In the genomic region with DNA sequence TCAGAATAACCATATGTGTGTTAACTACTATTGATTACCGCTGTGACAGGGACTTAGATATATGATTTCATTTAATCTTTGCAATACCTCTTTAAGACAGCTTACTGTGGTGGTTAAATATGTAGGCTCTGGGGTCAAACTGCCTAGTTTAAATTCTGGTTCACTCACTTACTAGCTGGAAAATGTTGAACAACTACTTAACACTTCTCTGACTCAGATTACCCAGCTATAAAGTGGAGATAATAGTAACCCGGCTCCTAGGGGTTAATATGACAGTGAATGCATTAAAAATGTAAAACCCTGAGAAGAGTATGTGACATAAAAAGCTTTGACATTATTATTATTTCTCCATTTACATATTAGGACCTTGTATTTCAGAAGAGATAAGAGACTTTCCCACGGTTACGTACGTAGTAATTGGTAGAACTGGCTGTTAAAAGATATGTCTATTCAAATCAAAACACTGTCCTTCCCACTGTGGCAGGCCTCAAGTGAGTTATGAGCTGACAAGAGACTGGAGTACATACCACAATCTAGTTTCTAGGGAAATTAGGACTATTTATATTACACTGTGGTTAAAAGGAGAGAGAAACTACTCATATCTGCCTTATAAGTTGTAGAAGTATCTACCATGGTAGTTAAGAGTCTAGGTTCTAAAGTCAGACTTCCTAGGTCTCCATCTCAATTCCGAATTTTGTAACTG, we compare ENCODE assay signal across 11 cellular contexts. TPM values are rescaled to one million over a fixed set of nuclear protein-coding genes. Genes with fewer than 3 reads are reported as not detected.
DNase-seq lines count a peak whose midpoint lies in the region; ATAC-seq, FAIRE-seq and TF ChIP-seq lines count a peak whose summit lies in the region.
"Had no signal": no experiment of that assay in that cellular context is flagged by ENCODE, and none has a peak within 500 bp of the region (broad histone marks: within the 10 kb centered on the region; RNA-seq: fewer than 3 reads in every experiment).

No MANE protein-coding gene starts in this region.

- no peaks in the 10 kb centered on the region for H3K9me3 ChIP-seq in kidney (ENCODE audit: control insufficient read depth in 1 of 2, low read length in 2 of 2)
- H3K9me3 ChIP-seq in CD4-positive, alpha-beta T cell (ENCODE audit: control insufficient read depth, low read length) = no peaks in the 10 kb centered on the region
- H3K9me3 ChIP-seq: BLaER1 treated with 17β-estradiol and CSF1 and Interleukin-3, amounts not matched to agents 10 nM and 100 nM; neutrophil had no signal

- peaks cover 7% of the 10 kb centered on the region for H3K4me1 Mint-ChIP-seq in CD4-positive, alpha-beta T cell (ENCODE audit: low read depth)

- H3K4me3 Mint-ChIP-seq in CD4-positive, alpha-beta T cell = no peak overlapping the region

- no peak for FAIRE-seq in kidney (lab: Jason Lieb, UNC)

- no peak for TF ChIP-seq CTCF in kidney (IDR thresholded peaks at IDR 0.05; ENCODE audit: borderline replicate concordance, extremely low read depth, insufficient read depth)
- no peak for TF ChIP-seq CTCF in CD4-positive, alpha-beta T cell (IDR thresholded peaks at IDR 0.05)
- TF ChIP-seq CTCF in foreskin keratinocyte (conservative IDR thresholded peaks at IDR 0.05) = no peak

- DNase-seq in stimulated activated CD4-positive, alpha-beta T cell treated with anti-CD3 and anti-CD28 coated beads, Interleukin-1b, Interleukin-23, amount 100 ng/mL, for 48 hours = peak; percentile 5
- no peak for DNase-seq in stimulated activated CD4-positive, alpha-beta T cell treated with anti-CD3 and anti-CD28 coated beads, Interleukin-4, amount 100 ng/mL, for 1 hour
- DNase-seq in superior temporal gyrus (ENCODE audit: extremely low spot score) (peak; percentile 6), kidney (no peak), foreskin keratinocyte (no peak)
- no peak for DNase-seq in CD4-positive, alpha-beta T cell
- DNase-seq: effector CD8-positive, alpha-beta T cell had no signal

- H3K9ac ChIP-seq in kidney (ENCODE audit: low read length in 2 of 2) = no peak overlapping the region
- H3K9ac ChIP-seq: BLaER1 treated with 17β-estradiol and CSF1 and Interleukin-3, amounts not matched to agents 10 nM and 100 nM had no signal

- H3K4me3 ChIP-seq in kidney (ENCODE audit: low read length in 2 of 2) = no peak overlapping the region
- H3K4me3 ChIP-seq: BLaER1 treated with 17β-estradiol and CSF1 and Interleukin-3, amounts not matched to agents 10 nM and 100 nM had no signal

- H3K4me1 ChIP-seq in kidney (ENCODE audit: control insufficient read depth in 1 of 2, insufficient read depth in 1 of 2, low read depth in 1 of 2, low read length in 2 of 2) (no peaks in the 10 kb centered on the region), foreskin keratinocyte (no peaks in the 10 kb centered on the region)

- POLR2A ChIA-PET in CD4-positive, alpha-beta T cell (lab: Charles Lee) = no interaction called here

- no peak overlapping the region for H3K27ac Mint-ChIP-seq in CD4-positive, alpha-beta T cell

- H3K27me3 ChIP-seq in CD4-positive, alpha-beta T cell (ENCODE audit: control insufficient read depth, insufficient read depth, low read length) = peaks cover 4% of the 10 kb centered on the region
- peaks cover 25% of the 10 kb centered on the region for H3K27me3 ChIP-seq in foreskin keratinocyte

- CTCF ChIA-PET in CD4-positive, alpha-beta T cell (lab: Charles Lee) = no interaction called here

- no peaks in the 10 kb centered on the region for H3K36me3 ChIP-seq in kidney (ENCODE audit: control insufficient read depth in 1 of 2, insufficient read depth in 2 of 2, low read length in 2 of 2)
- H3K36me3 ChIP-seq: BLaER1 treated with 17β-estradiol and CSF1 and Interleukin-3, amounts not matched to agents 10 nM and 100 nM; neutrophil had no signal

- H3K27ac ChIP-seq in kidney (ENCODE audit: low read depth in 2 of 2, low read length in 2 of 2) (no peak overlapping the region), foreskin keratinocyte (no peak overlapping the region)
- no peak overlapping the region for H3K27ac ChIP-seq in CD4-positive, alpha-beta T cell (ENCODE audit: low read depth, low read length)
- H3K27ac ChIP-seq: BLaER1 treated with 17β-estradiol and CSF1 and Interleukin-3, amounts not matched to agents 10 nM and 100 nM; neutrophil had no signal

- no peaks in the 10 kb centered on the region for H3K36me3 Mint-ChIP-seq in CD4-positive, alpha-beta T cell (ENCODE audit: low read depth)

- ATAC-seq in HG02571 (IDR thresholded peaks at IDR 0.05; ENCODE audit: unreplicated experiment) = peak; percentile 67
- ATAC-seq in HG03520 (IDR thresholded peaks at IDR 0.05; ENCODE audit: unreplicated experiment) = peak; percentile 65
- ATAC-seq in CD4-positive, alpha-beta T cell (ENCODE audit: poor library complexity) = no peak
- no peak for ATAC-seq in foreskin keratinocyte

- H3K9me3 Mint-ChIP-seq in CD4-positive, alpha-beta T cell = no peaks in the 10 kb centered on the region

- peaks cover 23% of the 10 kb centered on the region for H3K27me3 Mint-ChIP-seq in CD4-positive, alpha-beta T cell

- intact Hi-C loops in kidney (cut with DNase I) = loop anchor here (10.0 kb wide), 1 partner anchor 587 kb away; no protein-coding TSS in a partner anchor
- intact Hi-C loops in CD4-positive, alpha-beta T cell (cut with DNase I, micrococcal nuclease) = no loop called here

RNA-seq across cellular contexts. Expression of a gene that starts 4.4 kb away (rescaled TPM):
- total RNA-seq in kidney (107 TPM), foreskin keratinocyte (0.14 and 0.41 TPM in 2 replicates)
- polyA plus RNA-seq in kidney (ENCODE audit: insufficient read depth, low read depth, low replicate concordance) (9.4 TPM), foreskin keratinocyte (0.08 TPM in 1 of 2 replicates, not detected in the other)
- total RNA-seq in CD4-positive, alpha-beta T cell = 1 to 10 TPM; 3.8 to 5.6 TPM

Comparison
In these comparisons a context has a peak if more than half of its experiments do, and no peak if none do; other contexts are left out.
1. DNase-seq: peak in stimulated activated CD4-positive, alpha-beta T cell treated with anti-CD3 and anti-CD28 coated beads, Interleukin-1b, Interleukin-23, amount 100 ng/mL, for 48 hours (single experiment) and superior temporal gyrus (single experiment); none in stimulated activated CD4-positive, alpha-beta T cell treated with anti-CD3 and anti-CD28 coated beads, Interleukin-4, amount 100 ng/mL, for 1 hour (single experiment), kidney (single experiment), CD4-positive, alpha-beta T cell (0 of 10) and foreskin keratinocyte (0 of 2).
2. ATAC-seq: peak in HG02571 (single experiment) and HG03520 (single experiment); none in CD4-positive, alpha-beta T cell (single experiment) and foreskin keratinocyte (single experiment).
3. RNA of a gene that starts 4.4 kb away (total RNA-seq): 107 TPM in kidney (single experiment); 3.8 to 5.6 TPM in CD4-positive, alpha-beta T cell and 0.14 to 0.41 TPM in foreskin keratinocyte; every median in the first group is over 10 times any median in the second.